10 cellular contexts compared by ENCODE assay signal in the genomic region with DNA sequence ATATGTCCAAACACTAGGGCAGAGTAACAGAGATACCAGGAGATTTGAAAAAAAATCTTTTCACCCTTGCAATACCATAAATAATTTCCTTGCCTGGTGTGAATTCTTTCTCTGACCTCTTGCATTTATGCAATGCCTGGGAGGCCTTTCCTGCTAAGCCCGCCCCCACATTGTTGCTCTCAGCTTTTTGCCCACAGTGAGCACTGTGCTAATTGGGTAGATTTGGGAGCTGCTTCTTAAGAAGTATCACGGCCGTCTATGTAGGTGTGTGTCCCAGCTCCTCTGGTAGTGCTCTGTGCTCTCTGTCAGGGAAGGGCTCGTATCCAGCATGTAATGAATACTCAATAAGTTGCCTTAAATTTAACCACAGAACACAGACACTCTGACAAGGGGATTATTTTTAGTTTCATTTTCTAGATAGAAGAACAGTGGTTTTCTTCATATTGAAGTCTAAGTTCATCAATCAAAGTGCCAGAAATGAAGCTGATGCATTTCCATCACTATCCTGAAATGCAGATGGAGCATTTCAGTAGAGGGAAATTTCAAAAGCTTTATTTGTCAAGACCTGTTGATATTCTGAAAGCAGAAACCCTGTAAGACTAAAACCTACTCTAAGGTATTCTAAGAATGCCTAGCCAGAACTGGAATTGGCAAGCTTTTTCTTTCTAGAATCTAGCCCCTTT. TPM values are rescaled to one million over a fixed set of nuclear protein-coding genes. Genes with fewer than 3 reads are reported as not detected.
DNase-seq lines count a peak whose midpoint lies in the region; ATAC-seq and TF ChIP-seq lines count a peak whose summit lies in the region.
"Had no signal": no experiment of that assay in that cellular context is flagged by ENCODE, and none has a peak within 500 bp of the region (broad histone marks: within the 10 kb centered on the region; RNA-seq: fewer than 3 reads in every experiment).

No MANE protein-coding gene starts in this region.

- no peaks in the 10 kb centered on the region for H3K36me3 ChIP-seq in OCI-LY3 (replicated peaks; ENCODE audit: low read depth, low read length)
- H3K36me3 ChIP-seq in duodenal mucosa (ENCODE audit: control insufficient read depth in 1 of 2, insufficient read depth in 2 of 2, low read length in 2 of 2), result no peaks in the 10 kb centered on the region
- H3K36me3 ChIP-seq: upper lobe of left lung had no signal

- CTCF ChIA-PET in activated naive CD4-positive, alpha-beta T cell treated with anti-CD3 and anti-CD28 coated beads for 36 hours (lab: Charles Lee), result interaction anchor here (0.5 to 2.3 kb wide), 8 partner anchors 9 to 190 kb away, joined by 3 to 9 read pairs (median 4); no protein-coding TSS in a partner anchor

- H3K27ac ChIP-seq in OCI-LY3 (ENCODE audit: low read length), result no peak overlapping the region
- H3K27ac ChIP-seq in duodenal mucosa (ENCODE audit: low read depth, low read length), result no peak overlapping the region
- H3K27ac ChIP-seq: epithelial cell of prostate had no signal

- peak overlapping the region; percentile 90 for H3K27ac Mint-ChIP-seq in activated naive CD4-positive, alpha-beta T cell treated with anti-CD3 and anti-CD28 coated beads for 36 hours

- intact Hi-C loops in activated naive CD4-positive, alpha-beta T cell treated with anti-CD3 and anti-CD28 coated beads for 36 hours (cut with micrococcal nuclease), result loop anchor here (1.0 to 10.0 kb wide), 2 partner anchors 9 to 1031 kb away; partner anchors contain the start of gene NUS1

- no peak overlapping the region for H3K4me3 ChIP-seq in OCI-LY3 (ENCODE audit: low read length)
- peak overlapping the region; percentile 27 to 38 for H3K4me3 ChIP-seq in duodenal mucosa (ENCODE audit: low read depth in 1 of 2, low read length in 2 of 2)

- H3K27me3 Mint-ChIP-seq in activated naive CD4-positive, alpha-beta T cell treated with anti-CD3 and anti-CD28 coated beads for 36 hours (ENCODE audit: low read depth), result no peaks in the 10 kb centered on the region

- H4K20me1 ChIP-seq in OCI-LY3 (ENCODE audit: insufficient read depth, low read length), result no peaks in the 10 kb centered on the region

- H3K9me3 Mint-ChIP-seq in activated naive CD4-positive, alpha-beta T cell treated with anti-CD3 and anti-CD28 coated beads for 36 hours, result peaks cover 4% of the 10 kb centered on the region

- H3K27me3 ChIP-seq in OCI-LY3 (ENCODE audit: low read depth, low read length) (no peaks in the 10 kb centered on the region; the same call in 1 of the 2 replicates), duodenal mucosa (ENCODE audit: control insufficient read depth in 1 of 2, insufficient read depth in 2 of 2, low read length in 2 of 2) (no peaks in the 10 kb centered on the region)
- H3K27me3 ChIP-seq: upper lobe of left lung had no signal

- no peaks in the 10 kb centered on the region for H3K79me2 ChIP-seq in OCI-LY3 (ENCODE audit: low read length)

- H3K9me3 ChIP-seq in OCI-LY3 (ENCODE audit: insufficient read depth, low read length), result no peaks in the 10 kb centered on the region
- no peaks in the 10 kb centered on the region for H3K9me3 ChIP-seq in duodenal mucosa (ENCODE audit: control insufficient read depth in 1 of 2, low read length in 2 of 2)
- H3K9me3 ChIP-seq: upper lobe of left lung had no signal

- H3K9ac ChIP-seq in OCI-LY3 (ENCODE audit: low read length), result no peak overlapping the region
- peak overlapping the region in 1 of 2 donors; percentile 9 for H3K9ac ChIP-seq in duodenal mucosa (ENCODE audit: low read depth in 1 of 2, low read length in 2 of 2)

- H3K36me3 Mint-ChIP-seq in activated naive CD4-positive, alpha-beta T cell treated with anti-CD3 and anti-CD28 coated beads for 36 hours (ENCODE audit: low read depth), result peaks cover 9% of the 10 kb centered on the region

- H2AFZ ChIP-seq in OCI-LY3 (ENCODE audit: low read depth, low read length), result no peak overlapping the region

- peak overlapping the region; percentile 20; the same call in 1 of the 2 replicates for H3K4me2 ChIP-seq in OCI-LY3 (ENCODE audit: low read length)

- H3K4me3 Mint-ChIP-seq in activated naive CD4-positive, alpha-beta T cell treated with anti-CD3 and anti-CD28 coated beads for 36 hours, result peak overlapping the region; percentile 70

- peaks cover 66% of the 10 kb centered on the region for H3K4me1 Mint-ChIP-seq in activated naive CD4-positive, alpha-beta T cell treated with anti-CD3 and anti-CD28 coated beads for 36 hours (ENCODE audit: low read depth)

- ATAC-seq in HG02642 (IDR thresholded peaks at IDR 0.05; ENCODE audit: poor library complexity, unreplicated experiment), result peak; percentile 37
- peak; percentile 67 for ATAC-seq in omental fat pad (ENCODE audit: low FRiP score)

- TF ChIP-seq CTCF in OCI-LY3 (IDR thresholded peaks at IDR 0.05; ENCODE audit: low read depth, low read length), result no peak
- TF ChIP-seq CTCF in omental fat pad (IDR thresholded peaks at IDR 0.05), result no peak

- H3K4me1 ChIP-seq in OCI-LY3 (ENCODE audit: low read length) (peaks cover 18% of the 10 kb centered on the region), duodenal mucosa (ENCODE audit: control insufficient read depth in 1 of 2, insufficient read depth in 2 of 2, low read length in 2 of 2) (peaks cover 4 to 23% of the 10 kb centered on the region in 2 donors)

- DNase-seq in activated naive CD4-positive, alpha-beta T cell treated with anti-CD3 and anti-CD28 coated beads for 36 hours, result peak; percentile 40
- DNase-seq in activated naive CD4-positive, alpha-beta T cell (lab: John Stamatoyannopoulos, UW), result no peak
- DNase-seq in omental fat pad (ENCODE audit: low spot score), result no peak
- no peak for DNase-seq in NCI-H748 treated with DMSO at 0.1 percent for 48 hours (lab: John Stamatoyannopoulos, UW)
- DNase-seq in HuH-7.5 (ENCODE audit: low spot score), result no peak
- DNase-seq: upper lobe of left lung had no signal

RNA-seq across cellular contexts. Expression of gene CEP85L, which starts 54.5 kb away (rescaled TPM):
- total RNA-seq in activated naive CD4-positive, alpha-beta T cell treated with anti-CD3 and anti-CD28 coated beads for 36 hours, result 10 to 100 TPM; 31.4 to 31.9 TPM
- 10 to 100 TPM in 3 of 4 donors, 1 to 10 TPM in 1; 9.7 to 22.6 (median 14.4) TPM for total RNA-seq in omental fat pad
